25 cellular contexts compared by ENCODE assay signal in the genomic region with DNA sequence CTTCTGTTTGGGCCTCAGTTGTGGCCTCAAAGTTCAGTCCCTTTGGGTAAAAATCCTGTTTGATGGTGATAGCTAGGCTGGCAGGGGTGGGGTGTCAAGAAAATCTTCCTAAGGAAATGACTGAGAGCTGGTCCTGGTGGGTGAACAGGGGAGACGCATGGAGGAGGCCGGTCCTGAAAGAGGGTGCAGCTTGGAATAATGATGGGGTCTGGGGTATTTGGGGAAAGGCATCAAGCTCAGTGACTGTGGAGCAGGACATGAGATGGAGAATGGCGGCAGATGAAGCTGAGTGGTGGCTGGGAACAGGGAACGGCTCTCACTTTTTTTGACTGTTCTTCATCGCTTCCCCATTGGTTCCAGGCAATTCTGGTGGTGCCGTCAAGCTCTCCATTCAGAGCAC.
"Had no signal": no experiment of that assay in that cellular context is flagged by ENCODE, and none has a peak within 500 bp of the region (broad histone marks: within the 10 kb centered on the region; RNA-seq: fewer than 3 reads in every experiment).

No MANE protein-coding gene starts in this region.

- FAIRE-seq: colon, frontal cortex had no signal

- H3K4me1 Mint-ChIP-seq: activated B cell treated with CpG ODN at 0.5 μM for 24 hours; activated CD4-positive, alpha-beta T cell treated with anti-CD3 and anti-CD28 coated beads for 36 hours had no signal

- H3K9me3 Mint-ChIP-seq: activated B cell treated with CpG ODN at 0.5 μM for 24 hours; activated T-cell treated with anti-CD3 and anti-CD28 coated beads, Interleukin-2, amount 50 U/mL, for 4 hours; activated T-helper 2 cell treated with anti-CD3 and anti-CD28 coated beads, Interferon-gamma antibody, Interleukin-2, Interleukin-4, amounts not matched to agents 10 μg/mL and 5 μg/mL and 100 μg/mL, durations not matched to agents 14 hours and 24 hours and 36 hours; effector memory CD8-positive, alpha-beta T cell; neural crest cell had no signal

- H3K27ac ChIP-seq: adrenal gland, ascending aorta, brain microvascular endothelial cell, dorsolateral prefrontal cortex, esophagus muscularis mucosa, thyroid gland had no signal

- H3K36me3 ChIP-seq: adrenal gland, ascending aorta, brain microvascular endothelial cell, esophagus muscularis mucosa, thyroid gland had no signal

- H3K4me3 Mint-ChIP-seq: activated B cell treated with CpG ODN at 0.5 μM for 24 hours; activated CD4-positive, alpha-beta T cell treated with anti-CD3 and anti-CD28 coated beads for 36 hours; activated naive CD8-positive, alpha-beta T cell; activated T-cell treated with anti-CD3 and anti-CD28 coated beads, Interleukin-2, amount 50 U/mL, for 4 hours; effector memory CD8-positive, alpha-beta T cell; neural crest cell had no signal

- H3K4me1 ChIP-seq: adrenal gland, thyroid gland had no signal

- H3K36me3 Mint-ChIP-seq: activated naive CD8-positive, alpha-beta T cell had no signal

- H3K9me3 ChIP-seq: adrenal gland, ascending aorta, esophagus muscularis mucosa, thyroid gland had no signal

- DNase-seq: activated B cell treated with CpG ODN at 0.5 μM for 24 hours; activated CD4-positive, alpha-beta T cell treated with anti-CD3 and anti-CD28 coated beads for 36 hours; activated CD4-positive, alpha-beta T cell treated with anti-CD3 and anti-CD28 coated beads, Interleukin-2, amount 50 U/mL, for 48 hours; activated CD8-positive, alpha-beta memory T cell treated with anti-CD3 and anti-CD28 coated beads, Interleukin-2, amount 50 U/mL, for 48 hours; activated naive CD4-positive, alpha-beta T cell; activated T-cell treated with anti-CD3 and anti-CD28 coated beads, Interleukin-2, amount 50 U/mL, for 4 hours; brain microvascular endothelial cell; caudate nucleus; dorsolateral prefrontal cortex; effector memory CD8-positive, alpha-beta T cell; hypothalamus; left ventricle myocardium superior; stimulated activated CD4-positive, alpha-beta T cell treated with anti-CD3 and anti-CD28 coated beads, Interleukin-4, amount 100 ng/mL, for 4 hours; stimulated activated naive CD8-positive, alpha-beta T cell treated with anti-CD3 and anti-CD28 coated beads, Interleukin-15, Interleukin-2, amounts not matched to agents 100 U/mL and 50 U/mL, for 24 hours; substantia nigra; T-helper 1 cell; thyroid gland had no signal

- H3K27me3 ChIP-seq: adrenal gland, ascending aorta, brain microvascular endothelial cell, dorsolateral prefrontal cortex, esophagus muscularis mucosa, thyroid gland had no signal

- H3K4me3 ChIP-seq: adrenal gland, ascending aorta, dorsolateral prefrontal cortex, esophagus muscularis mucosa, thyroid gland had no signal

- H3K27ac Mint-ChIP-seq: activated B cell treated with CpG ODN at 0.5 μM for 24 hours; activated CD4-positive, alpha-beta T cell treated with anti-CD3 and anti-CD28 coated beads for 36 hours; activated naive CD8-positive, alpha-beta T cell; activated T-helper 2 cell treated with anti-CD3 and anti-CD28 coated beads, Interferon-gamma antibody, Interleukin-2, Interleukin-4, amounts not matched to agents 10 μg/mL and 5 μg/mL and 100 μg/mL, durations not matched to agents 14 hours and 24 hours and 36 hours; effector memory CD8-positive, alpha-beta T cell had no signal

- ATAC-seq: activated CD4-positive, alpha-beta T cell treated with anti-CD3 and anti-CD28 coated beads for 36 hours; activated T-cell treated with anti-CD3 and anti-CD28 coated beads, Interleukin-2, amount 50 U/mL, for 4 hours; effector memory CD8-positive, alpha-beta T cell; left ventricle myocardium superior; stimulated activated naive CD8-positive, alpha-beta T cell treated with anti-CD3 and anti-CD28 coated beads, Interleukin-15, Interleukin-2, amounts not matched to agents 100 U/mL and 50 U/mL, for 24 hours had no signal
